ENCODE assay signal across 12 cellular contexts in genomic region chr2:7026740-7027139, GRCh38.
DNase-seq lines count a peak whose midpoint lies in the region; ATAC-seq and TF ChIP-seq lines count a peak whose summit lies in the region.
"Had no signal": no experiment of that assay in that cellular context is flagged by ENCODE, and none has a peak within 500 bp of the region (broad histone marks: within the 10 kb centered on the region; RNA-seq: fewer than 3 reads in every experiment).

No MANE protein-coding gene starts in this region.

- DNase-seq in NCI-H1092 treated with DMSO at 0.1 percent for 48 hours (lab: John Stamatoyannopoulos, UW) (peak; percentile 68), NOMO-1 treated with DMSO at 0.1 percent for 48 hours (lab: John Stamatoyannopoulos, UW; ENCODE audit: unreplicated experiment) (peak; percentile 36), right cardiac atrium (no peak), sigmoid colon (peak; percentile 88), esophagus squamous epithelium (lab: John Stamatoyannopoulos, UW) (no peak)
- DNase-seq: activated CD4-positive, CD25-positive, alpha-beta regulatory T cell treated with anti-CD3 and anti-CD28 coated beads, Interleukin-2, amount 50 U/mL, for 72 hours; activated T-cell treated with anti-CD3 and anti-CD28 coated beads, Interleukin-2, amount 50 U/mL, for 4 hours; anterior cingulate cortex; foreskin keratinocyte; naive thymus-derived CD8-positive, alpha-beta T cell had no signal

- no peak overlapping the region for H3K4me3 ChIP-seq in right cardiac atrium (ENCODE audit: low read length)
- no peak overlapping the region for H3K4me3 ChIP-seq in sigmoid colon
- no peak overlapping the region for H3K4me3 ChIP-seq in esophagus squamous epithelium

- H3K4me1 ChIP-seq in right cardiac atrium (ENCODE audit: control insufficient read depth, insufficient read depth, low read length): peaks cover 5% of the 10 kb centered on the region
- peaks cover 0 to 19% (median 16%) of the 10 kb centered on the region in 4 donors for H3K4me1 ChIP-seq in sigmoid colon
- peaks cover 0 to 20% (median 0%) of the 10 kb centered on the region in 3 donors for H3K4me1 ChIP-seq in esophagus squamous epithelium
- H3K4me1 ChIP-seq: foreskin keratinocyte had no signal

- TF ChIP-seq CTCF in sigmoid colon (IDR thresholded peaks at IDR 0.05) (no peak), esophagus squamous epithelium (IDR thresholded peaks at IDR 0.05) (no peak)

- H3K27me3 ChIP-seq in right cardiac atrium (ENCODE audit: control insufficient read depth, insufficient read depth) (no peaks in the 10 kb centered on the region), sigmoid colon (no peaks in the 10 kb centered on the region), esophagus squamous epithelium (no peaks in the 10 kb centered on the region)
- H3K27me3 ChIP-seq: foreskin keratinocyte had no signal

- intact Hi-C loops in right cardiac atrium (cut with DNase I): no loop called here
- intact Hi-C loops in sigmoid colon (cut with DNase I): no loop called here
- intact Hi-C loops in esophagus squamous epithelium (cut with DNase I): no loop called here

- H3K27ac ChIP-seq in right cardiac atrium (ENCODE audit: low read length) (peak overlapping the region; percentile 60), sigmoid colon (peak overlapping the region; percentile 21 to 50 (median 42)), esophagus squamous epithelium (no peak overlapping the region)
- H3K27ac ChIP-seq: foreskin keratinocyte had no signal

- no peak for TF ChIP-seq EP300 in sigmoid colon (IDR thresholded peaks at IDR 0.05)

- TF ChIP-seq POLR2A in sigmoid colon (IDR thresholded peaks at IDR 0.05) (no peak), esophagus squamous epithelium (IDR thresholded peaks at IDR 0.05) (no peak)

- H3K36me3 ChIP-seq in sigmoid colon: peaks cover 0 to 5% (median 0%) of the 10 kb centered on the region in 4 donors
- peaks cover 0 to 43% (median 0%) of the 10 kb centered on the region in 3 donors for H3K36me3 ChIP-seq in esophagus squamous epithelium

- H3K9me3 ChIP-seq in right cardiac atrium (ENCODE audit: control insufficient read depth, low read length) (no peaks in the 10 kb centered on the region), sigmoid colon (no peaks in the 10 kb centered on the region), esophagus squamous epithelium (no peaks in the 10 kb centered on the region)

- WGBS in right cardiac atrium: 59% methylated on average over 8 of the region's 8 CpGs
- WGBS in sigmoid colon, 2 donors: 73 to 86% methylated on average over 8 of the region's 8 CpGs
- 65 to 76% methylated on average over 5 to 8 of the region's 8 CpGs for WGBS in esophagus squamous epithelium, 2 donors

- ATAC-seq in right cardiac atrium: peak in 1 of 2 donors; percentile 46
- no peak for ATAC-seq in GM18907 (IDR thresholded peaks at IDR 0.05; ENCODE audit: unreplicated experiment)
- ATAC-seq in GM21825 (IDR thresholded peaks at IDR 0.05; ENCODE audit: unreplicated experiment): no peak
- ATAC-seq: activated T-cell treated with anti-CD3 and anti-CD28 coated beads, Interleukin-2, amount 50 U/mL, for 4 hours; foreskin keratinocyte; naive thymus-derived CD8-positive, alpha-beta T cell had no signal

Comparison
In these comparisons a context has a peak if more than half of its experiments do, and no peak if none do; other contexts are left out.
1. DNase-seq: peak in NCI-H1092 treated with DMSO at 0.1 percent for 48 hours (single experiment), NOMO-1 treated with DMSO at 0.1 percent for 48 hours (single experiment) and sigmoid colon (single experiment); none in right cardiac atrium (0 of 3) and esophagus squamous epithelium (single experiment).
2. H3K27ac ChIP-seq: peak in right cardiac atrium (single experiment) and sigmoid colon (4 of 4); none in esophagus squamous epithelium (0 of 4).